In the genomic region with DNA sequence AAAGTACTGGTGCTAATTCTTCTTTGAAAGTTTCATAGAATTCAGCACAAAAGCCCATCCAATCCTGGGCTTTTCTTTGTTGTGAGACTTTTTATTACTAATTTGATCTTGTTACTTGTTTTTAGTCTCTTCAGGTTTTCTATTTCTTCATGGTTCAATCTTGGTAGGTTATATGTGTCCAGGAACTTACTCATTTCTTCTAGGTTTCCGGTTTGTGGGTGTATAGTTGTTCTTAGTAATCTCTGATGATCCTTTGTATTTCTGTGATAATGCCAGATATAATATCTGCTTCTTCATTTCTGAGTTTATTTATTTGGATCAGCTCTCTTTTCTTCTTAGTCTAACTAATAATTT, we compare ENCODE assay signal across 1 cellular context.
TF ChIP-seq lines count a peak whose summit lies in the region.

No MANE protein-coding gene starts in this region.

TF ChIP-seq in endothelial cell of umbilical vein, 7 proteins besides CTCF, POLR2A, EP300 and RAD21 (continued from another document):
- TF ChIP-seq EZH2 (IDR thresholded peaks at IDR 0.05; ENCODE audit: borderline replicate concordance, low read depth, low read length, severe bottlenecking), result no peak
